In genomic region chr5:14728109-14728938, GRCh38 we compare ENCODE assay signal across 1 cellular context.
TF ChIP-seq lines count a peak whose summit lies in the region.

No MANE protein-coding gene starts in this region.

TF ChIP-seq in HepG2, 621 proteins besides CTCF, POLR2A, EP300 and RAD21 (continued from another document and continues in another):
- TF ChIP-seq WIZ (CRISPR knock-in tag; IDR thresholded peaks at IDR 0.05) = no peak
- TF ChIP-seq TEAD3 (CRISPR knock-in tag; optimal IDR thresholded peaks at IDR 0.05; ENCODE audit: borderline replicate concordance) = peak; percentile 94
- no peak; the same call in 1 of the 2 replicates for TF ChIP-seq ZNF605 (CRISPR knock-in tag; IDR thresholded peaks at IDR 0.05)
- no peak for TF ChIP-seq ZNF839 (CRISPR knock-in tag; IDR thresholded peaks at IDR 0.05; ENCODE audit: borderline replicate concordance)
- no peak for TF ChIP-seq ISX (CRISPR knock-in tag; conservative IDR thresholded peaks at IDR 0.05)
- TF ChIP-seq TFDP1 (CRISPR knock-in tag; IDR thresholded peaks at IDR 0.05; ENCODE audit: borderline replicate concordance) = peak; percentile 39; the same call in 1 of the 2 replicates
- no peak for TF ChIP-seq ONECUT2 (CRISPR knock-in tag; IDR thresholded peaks at IDR 0.05)
- TF ChIP-seq MTF1 (CRISPR knock-in tag; IDR thresholded peaks at IDR 0.05) = no peak
- TF ChIP-seq ZNF432 (CRISPR knock-in tag; IDR thresholded peaks at IDR 0.05; ENCODE audit: borderline replicate concordance) = no peak
- TF ChIP-seq ZNF501 (CRISPR knock-in tag; IDR thresholded peaks at IDR 0.05) = peak; percentile 81
- peak; percentile 92 for TF ChIP-seq HOXA3 (CRISPR knock-in tag; IDR thresholded peaks at IDR 0.05)
- peak; percentile 73; the same call in 1 of the 2 replicates for TF ChIP-seq SSRP1 (CRISPR knock-in tag; IDR thresholded peaks at IDR 0.05)
- TF ChIP-seq LCORL (IDR thresholded peaks at IDR 0.05) = no peak
- peak; percentile 81 for TF ChIP-seq LCORL (CRISPR knock-in tag; IDR thresholded peaks at IDR 0.05)
- no peak for TF ChIP-seq ZNF530 (CRISPR knock-in tag; IDR thresholded peaks at IDR 0.05; ENCODE audit: low read depth)
- no peak for TF ChIP-seq ZNF513 (CRISPR knock-in tag; conservative IDR thresholded peaks at IDR 0.05)
- TF ChIP-seq SIN3A (IDR thresholded peaks at IDR 0.05; ENCODE audit: borderline replicate concordance, low read depth, low read length) = no peak
- TF ChIP-seq HNRNPUL1 (IDR thresholded peaks at IDR 0.05; ENCODE audit: low read depth, low read length) = no peak
- TF ChIP-seq CREB1 (IDR thresholded peaks at IDR 0.05) = no peak
- TF ChIP-seq CREB1 (CRISPR knock-in tag; IDR thresholded peaks at IDR 0.05) = peak; percentile 49; the same call in 1 of the 2 replicates
- TF ChIP-seq THRA (CRISPR knock-in tag; IDR thresholded peaks at IDR 0.05; ENCODE audit: borderline replicate concordance) = peak; percentile 99
- no peak for TF ChIP-seq HCFC1 (IDR thresholded peaks at IDR 0.05; ENCODE audit: low read depth, low read length)
- TF ChIP-seq ZNF614 (CRISPR knock-in tag; IDR thresholded peaks at IDR 0.05; ENCODE audit: borderline replicate concordance) = no peak
- TF ChIP-seq ZNF691 (CRISPR knock-in tag; IDR thresholded peaks at IDR 0.05; ENCODE audit: borderline replicate concordance, low read depth) = peak; percentile 78; the same call in 1 of the 2 replicates
- no peak for TF ChIP-seq AHR (CRISPR knock-in tag; IDR thresholded peaks at IDR 0.05)
- TF ChIP-seq MTF2 (CRISPR knock-in tag; IDR thresholded peaks at IDR 0.05; ENCODE audit: borderline replicate concordance) = no peak
- no peak for TF ChIP-seq NFYC (CRISPR knock-in tag; IDR thresholded peaks at IDR 0.05)
- TF ChIP-seq ZNF709 (CRISPR knock-in tag; IDR thresholded peaks at IDR 0.05) = 0 out of 2 replicates have a peak, but pooled peaks have one; percentile 40
- TF ChIP-seq RBM22 (optimal IDR thresholded peaks at IDR 0.05; ENCODE audit: low read length) = no peak
- TF ChIP-seq YY1 (IDR thresholded peaks at IDR 0.05; ENCODE audit: insufficient read depth, insufficient replicate concordance, low read depth, low read length) = peak; percentile 39
- TF ChIP-seq, protein P1, sequence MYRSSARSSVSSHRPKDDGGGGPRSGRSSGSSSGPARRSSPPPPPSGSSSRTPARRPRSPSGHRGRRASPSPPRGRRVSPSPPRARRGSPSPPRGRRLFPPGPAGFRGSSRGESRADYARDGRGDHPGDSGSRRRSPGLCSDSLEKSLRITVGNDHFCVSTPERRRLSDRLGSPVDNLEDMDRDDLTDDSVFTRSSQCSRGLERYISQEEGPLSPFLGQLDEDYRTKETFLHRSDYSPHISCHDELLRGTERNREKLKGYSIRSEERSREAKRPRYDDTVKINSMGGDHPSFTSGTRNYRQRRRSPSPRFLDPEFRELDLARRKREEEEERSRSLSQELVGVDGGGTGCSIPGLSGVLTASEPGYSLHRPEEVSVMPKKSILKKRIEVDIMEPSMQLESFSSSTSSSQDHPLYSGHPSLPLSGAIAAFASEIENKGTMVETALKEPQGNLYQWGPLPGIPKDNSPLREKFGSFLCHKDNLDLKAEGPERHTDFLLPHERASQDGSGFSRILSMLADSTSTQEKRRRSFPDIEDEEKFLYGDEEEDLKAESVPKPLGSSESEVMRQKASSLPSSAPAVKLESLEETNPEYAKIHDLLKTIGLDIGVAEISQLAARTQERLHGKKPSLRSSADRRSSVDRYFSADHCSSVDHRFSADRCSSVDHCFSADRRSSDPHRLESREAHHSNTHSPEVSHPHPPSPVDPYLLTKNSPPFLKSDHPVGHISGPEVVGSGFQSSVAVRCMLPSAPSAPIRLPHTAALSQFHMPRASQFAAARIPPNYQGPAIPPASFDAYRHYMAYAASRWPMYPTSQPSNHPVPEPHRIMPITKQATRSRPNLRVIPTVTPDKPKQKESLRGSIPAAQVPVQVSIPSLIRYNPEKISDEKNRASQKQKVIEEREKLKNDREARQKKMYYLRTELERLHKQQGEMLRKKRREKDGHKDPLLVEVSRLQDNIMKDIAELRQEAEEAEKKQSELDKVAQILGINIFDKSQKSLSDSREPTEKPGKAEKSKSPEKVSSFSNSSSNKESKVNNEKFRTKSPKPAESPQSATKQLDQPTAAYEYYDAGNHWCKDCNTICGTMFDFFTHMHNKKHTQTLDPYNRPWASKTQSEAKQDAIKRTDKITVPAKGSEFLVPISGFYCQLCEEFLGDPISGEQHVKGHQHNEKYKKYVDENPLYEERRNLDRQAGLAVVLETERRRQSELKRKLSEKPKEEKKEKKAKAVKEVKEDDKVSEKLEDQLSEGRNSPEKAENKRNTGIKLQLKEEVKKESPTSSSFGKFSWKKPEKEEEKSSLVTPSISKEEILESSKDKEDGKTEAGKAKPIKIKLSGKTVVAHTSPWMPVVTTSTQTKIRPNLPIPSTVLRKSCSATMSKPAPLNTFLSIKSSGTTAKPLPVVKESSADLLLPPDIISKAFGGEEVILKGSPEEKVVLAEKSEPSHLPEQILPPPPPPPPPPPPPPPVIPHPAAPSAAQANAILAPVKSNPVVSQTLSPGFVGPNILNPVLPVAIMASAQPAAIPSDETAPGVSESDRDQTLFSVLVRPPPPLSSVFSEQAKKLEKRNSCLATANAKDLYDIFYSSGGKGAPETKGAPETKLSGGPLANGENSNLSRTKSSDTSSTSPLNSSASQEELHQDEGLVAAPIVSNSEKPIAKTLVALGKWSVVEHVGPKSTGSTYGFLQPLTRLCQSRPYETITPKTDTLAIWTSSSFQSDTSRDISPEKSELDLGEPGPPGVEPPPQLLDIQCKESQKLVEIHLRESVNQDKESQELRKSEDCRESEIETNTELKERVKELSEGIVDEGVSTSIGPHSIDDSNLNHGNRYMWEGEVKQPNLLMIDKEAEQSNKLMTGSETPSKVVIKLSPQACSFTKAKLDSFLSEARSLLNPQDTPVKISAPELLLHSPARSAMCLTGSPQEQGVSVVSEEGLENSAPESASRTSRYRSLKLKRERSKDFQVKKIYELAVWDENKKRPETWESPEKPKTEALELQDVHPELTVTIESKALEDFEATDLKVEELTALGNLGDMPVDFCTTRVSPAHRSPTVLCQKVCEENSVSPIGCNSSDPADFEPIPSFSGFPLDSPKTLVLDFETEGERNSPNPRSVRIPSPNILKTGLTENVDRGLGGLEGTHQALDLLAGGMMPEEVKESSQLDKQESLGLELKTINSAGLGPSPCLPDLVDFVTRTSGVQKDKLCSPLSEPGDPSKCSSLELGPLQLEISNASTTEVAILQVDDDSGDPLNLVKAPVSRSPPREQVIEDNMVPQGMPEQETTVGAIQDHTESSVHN (CRISPR knock-in tag; IDR thresholded peaks at IDR 0.05) = no peak
- TF ChIP-seq TAF1 (CRISPR knock-in tag; IDR thresholded peaks at IDR 0.05) = no peak
- TF ChIP-seq YEATS2 (CRISPR knock-in tag; IDR thresholded peaks at IDR 0.05; ENCODE audit: borderline replicate concordance) = no peak
- 0 out of 2 replicates have a peak, but pooled peaks have one; percentile 37 for TF ChIP-seq ZNF343 (CRISPR knock-in tag; IDR thresholded peaks at IDR 0.05)
- no peak for TF ChIP-seq NAIF1 (CRISPR knock-in tag; IDR thresholded peaks at IDR 0.05; ENCODE audit: borderline replicate concordance)
- peak; percentile 58; the same call in 1 of the 2 replicates for TF ChIP-seq KDM2A (CRISPR knock-in tag; IDR thresholded peaks at IDR 0.05; ENCODE audit: borderline replicate concordance, low read depth)
- TF ChIP-seq ZBTB25 (CRISPR knock-in tag; IDR thresholded peaks at IDR 0.05) = no peak
- TF ChIP-seq ARNT (IDR thresholded peaks at IDR 0.05) = no peak
- TF ChIP-seq MIXL1 (CRISPR knock-in tag; IDR thresholded peaks at IDR 0.05) = peak; percentile 64
- TF ChIP-seq, protein P2, sequence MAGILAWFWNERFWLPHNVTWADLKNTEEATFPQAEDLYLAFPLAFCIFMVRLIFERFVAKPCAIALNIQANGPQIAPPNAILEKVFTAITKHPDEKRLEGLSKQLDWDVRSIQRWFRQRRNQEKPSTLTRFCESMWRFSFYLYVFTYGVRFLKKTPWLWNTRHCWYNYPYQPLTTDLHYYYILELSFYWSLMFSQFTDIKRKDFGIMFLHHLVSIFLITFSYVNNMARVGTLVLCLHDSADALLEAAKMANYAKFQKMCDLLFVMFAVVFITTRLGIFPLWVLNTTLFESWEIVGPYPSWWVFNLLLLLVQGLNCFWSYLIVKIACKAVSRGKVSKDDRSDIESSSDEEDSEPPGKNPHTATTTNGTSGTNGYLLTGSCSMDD (CRISPR knock-in tag; IDR thresholded peaks at IDR 0.05) = no peak
- no peak for TF ChIP-seq KAT2B (IDR thresholded peaks at IDR 0.05; ENCODE audit: borderline replicate concordance, low read depth, low read length)
- TF ChIP-seq ZNF225 (CRISPR knock-in tag; IDR thresholded peaks at IDR 0.05) = no peak
- TF ChIP-seq ZZZ3 (CRISPR knock-in tag; IDR thresholded peaks at IDR 0.05; ENCODE audit: borderline replicate concordance) = no peak; the same call in 1 of the 2 replicates
- TF ChIP-seq ZBTB3 (CRISPR knock-in tag; IDR thresholded peaks at IDR 0.05; ENCODE audit: borderline replicate concordance, low read depth) = no peak; the same call in 1 of the 2 replicates
- TF ChIP-seq, protein P3, sequence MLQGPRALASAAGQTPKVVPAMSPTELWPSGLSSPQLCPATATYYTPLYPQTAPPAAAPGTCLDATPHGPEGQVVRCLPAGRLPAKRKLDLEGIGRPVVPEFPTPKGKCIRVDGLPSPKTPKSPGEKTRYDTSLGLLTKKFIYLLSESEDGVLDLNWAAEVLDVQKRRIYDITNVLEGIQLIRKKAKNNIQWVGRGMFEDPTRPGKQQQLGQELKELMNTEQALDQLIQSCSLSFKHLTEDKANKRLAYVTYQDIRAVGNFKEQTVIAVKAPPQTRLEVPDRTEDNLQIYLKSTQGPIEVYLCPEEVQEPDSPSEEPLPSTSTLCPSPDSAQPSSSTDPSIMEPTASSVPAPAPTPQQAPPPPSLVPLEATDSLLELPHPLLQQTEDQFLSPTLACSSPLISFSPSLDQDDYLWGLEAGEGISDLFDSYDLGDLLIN (CRISPR knock-in tag; IDR thresholded peaks at IDR 0.05; ENCODE audit: borderline replicate concordance) = no peak
- TF ChIP-seq AKAP8 (CRISPR knock-in tag; IDR thresholded peaks at IDR 0.05) = no peak; the same call in 1 of the 2 replicates
- TF ChIP-seq, protein P4, sequence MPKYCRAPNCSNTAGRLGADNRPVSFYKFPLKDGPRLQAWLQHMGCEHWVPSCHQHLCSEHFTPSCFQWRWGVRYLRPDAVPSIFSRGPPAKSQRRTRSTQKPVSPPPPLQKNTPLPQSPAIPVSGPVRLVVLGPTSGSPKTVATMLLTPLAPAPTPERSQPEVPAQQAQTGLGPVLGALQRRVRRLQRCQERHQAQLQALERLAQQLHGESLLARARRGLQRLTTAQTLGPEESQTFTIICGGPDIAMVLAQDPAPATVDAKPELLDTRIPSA (CRISPR knock-in tag; IDR thresholded peaks at IDR 0.05; ENCODE audit: borderline replicate concordance) = no peak
- TF ChIP-seq ZNF552 (CRISPR knock-in tag; IDR thresholded peaks at IDR 0.05; ENCODE audit: borderline replicate concordance) = no peak
- TF ChIP-seq MXD1 (CRISPR knock-in tag; IDR thresholded peaks at IDR 0.05) = no peak
